Comparison of ENCODE assay signal across 8 cellular contexts in the genomic region with DNA sequence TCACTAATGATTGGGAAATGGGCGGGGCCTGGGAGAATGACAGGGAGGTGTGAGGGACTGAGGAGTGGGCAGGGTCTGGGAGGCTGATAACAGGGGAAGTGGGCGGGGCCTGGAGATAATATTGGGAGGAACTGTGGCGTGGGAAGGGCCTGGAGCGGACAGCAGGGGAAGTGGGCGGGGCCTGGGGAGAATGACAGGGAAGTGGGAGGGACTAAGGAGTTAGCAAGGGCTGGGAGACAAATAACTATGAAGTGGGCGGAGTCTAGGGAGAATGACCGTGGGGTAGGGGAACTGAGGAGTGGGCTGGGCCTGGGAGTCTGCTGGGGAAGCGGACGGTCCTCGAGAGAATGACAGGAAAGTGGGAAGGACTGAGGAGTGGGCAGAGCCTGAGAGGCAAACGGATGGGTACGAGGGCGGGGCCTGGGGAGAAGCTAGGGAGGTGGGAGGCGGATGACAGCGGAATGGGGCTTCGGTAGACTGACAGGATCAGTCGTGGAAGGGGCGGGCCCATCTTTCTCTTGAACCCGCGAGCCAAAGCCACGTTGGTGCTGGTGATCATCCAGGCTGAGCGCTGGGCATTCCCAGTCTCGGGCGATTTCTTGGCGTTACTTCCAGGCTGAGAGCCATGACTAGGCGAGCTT. TPM values are rescaled to one million over a fixed set of nuclear protein-coding genes. Genes with fewer than 3 reads are reported as not detected.
DNase-seq lines count a peak whose midpoint lies in the region; ATAC-seq and TF ChIP-seq lines count a peak whose summit lies in the region.

No MANE protein-coding gene starts in this region.

- H3K4me1 ChIP-seq in right lobe of liver: peaks cover 0 to 3% (median under 1%) of the 10 kb centered on the region in 4 donors

- no peaks in the 10 kb centered on the region for H3K36me3 ChIP-seq in right lobe of liver

- H3K9me3 ChIP-seq in right lobe of liver: no peaks in the 10 kb centered on the region

- WGBS in right lobe of liver (ENCODE audit: insufficient coverage, low coverage, low lambda C conversion rate, missing lambda C conversion rate): 5% methylated on average over 14 of the region's 26 CpGs

- POLR2A ChIA-PET in activated CD4-positive, alpha-beta T cell treated with anti-CD3 and anti-CD28 coated beads, Interleukin-2, amount 10 ng/mL, durations not matched to agents 7 days and 5 days (lab: Charles Lee): interaction anchor here (0.6 to 1.1 kb wide), 2 partner anchors 221 to 237 kb away, joined by 3 to 4 read pairs; a partner anchor contains a TSS

- H3K4me3 Mint-ChIP-seq in activated CD4-positive, alpha-beta T cell treated with anti-CD3 and anti-CD28 coated beads, Interleukin-2, amount 10 ng/mL, durations not matched to agents 7 days and 5 days: peak overlapping the region; percentile 89

- intact Hi-C loops in right lobe of liver (cut with DNase I): loop anchor here in 1 of 2 donors (10.0 kb wide), 1 partner anchor 349 kb away; no protein-coding TSS in a partner anchor

- CTCF ChIA-PET in activated CD4-positive, alpha-beta T cell treated with anti-CD3 and anti-CD28 coated beads, Interleukin-2, amount 10 ng/mL, durations not matched to agents 7 days and 5 days (lab: Charles Lee): interaction anchor here (0.6 to 3.3 kb wide), 26 partner anchors 9 to 348 kb away, joined by 3 to 21 read pairs (median 4); a partner anchor contains a TSS

- H3K36me3 Mint-ChIP-seq in activated CD4-positive, alpha-beta T cell treated with anti-CD3 and anti-CD28 coated beads, Interleukin-2, amount 10 ng/mL, durations not matched to agents 7 days and 5 days (ENCODE audit: low read depth): no peaks in the 10 kb centered on the region

- no peak for TF ChIP-seq CTCF in right lobe of liver (IDR thresholded peaks at IDR 0.05)

- H3K27me3 ChIP-seq in right lobe of liver: no peaks in the 10 kb centered on the region

- TF ChIP-seq POLR2A in right lobe of liver (IDR thresholded peaks at IDR 0.05): peak; percentile 63

- H3K27ac Mint-ChIP-seq in activated CD4-positive, alpha-beta T cell treated with anti-CD3 and anti-CD28 coated beads, Interleukin-2, amount 10 ng/mL, durations not matched to agents 7 days and 5 days: peak overlapping the region; percentile 89

- DNase-seq in GM03348 (ENCODE audit: low spot score) (peak; percentile 97), NCI-H446 treated with DMSO at 0.1 percent for 48 hours (lab: John Stamatoyannopoulos, UW) (peak; percentile 50), ecto neural progenitor cell (ENCODE audit: low spot score) (peak; percentile 94), right lobe of liver (peak; percentile 92 to 98 (median 95))
- DNase-seq in activated CD4-positive, alpha-beta T cell treated with anti-CD3 and anti-CD28 coated beads, Interleukin-2, amount 10 ng/mL, durations not matched to agents 7 days and 5 days: peak; percentile 76
- peak; percentile 66 for DNase-seq in stimulated activated CD4-positive, alpha-beta T cell treated with anti-CD3 and anti-CD28 coated beads, Interleukin-4, amount 100 ng/mL, for 24 hours

- peak overlapping the region in 2 of 3 donors; percentile 47 to 59 for H3K27ac ChIP-seq in right lobe of liver

- peaks cover 34% of the 10 kb centered on the region for H3K4me1 Mint-ChIP-seq in activated CD4-positive, alpha-beta T cell treated with anti-CD3 and anti-CD28 coated beads, Interleukin-2, amount 10 ng/mL, durations not matched to agents 7 days and 5 days

- ATAC-seq in HG02623 (IDR thresholded peaks at IDR 0.05; ENCODE audit: unreplicated experiment) (peak; percentile 42), right lobe of liver (peak; percentile 89 to 94 (median 90)), HG02970 (IDR thresholded peaks at IDR 0.05; ENCODE audit: low FRiP score, unreplicated experiment) (no peak)

- H3K9me3 Mint-ChIP-seq in activated CD4-positive, alpha-beta T cell treated with anti-CD3 and anti-CD28 coated beads, Interleukin-2, amount 10 ng/mL, durations not matched to agents 7 days and 5 days: no peaks in the 10 kb centered on the region

- no peaks in the 10 kb centered on the region for H3K27me3 Mint-ChIP-seq in activated CD4-positive, alpha-beta T cell treated with anti-CD3 and anti-CD28 coated beads, Interleukin-2, amount 10 ng/mL, durations not matched to agents 7 days and 5 days

- peak overlapping the region; percentile 56 to 61 (median 59) for H3K4me3 ChIP-seq in right lobe of liver

RNA-seq across cellular contexts. Expression of a gene that starts 14.0 kb away (rescaled TPM):
- 1 to 10 TPM; 1.2 to 2.5 TPM for total RNA-seq in activated CD4-positive, alpha-beta T cell treated with anti-CD3 and anti-CD28 coated beads, Interleukin-2, amount 10 ng/mL, durations not matched to agents 7 days and 5 days
- total RNA-seq in right lobe of liver: 10 to 100 TPM in 2 of 6 experiments, 1 to 10 TPM in 1, under 1 TPM in 3; 0.24 to 19.2 (median 1.4) TPM

RNA-seq across cellular contexts. Expression of a gene that starts 14.7 kb away (rescaled TPM):
- 1 to 10 TPM; 1.1 to 1.5 TPM for total RNA-seq in activated CD4-positive, alpha-beta T cell treated with anti-CD3 and anti-CD28 coated beads, Interleukin-2, amount 10 ng/mL, durations not matched to agents 7 days and 5 days
- total RNA-seq in right lobe of liver: 1 to 10 TPM in 1 of 6 experiments, under 1 TPM in 2, not detected in 3; 0.27 to 1.6 (median 0.55) TPM

RNA-seq across cellular contexts. Expression of a gene that starts 34.6 kb away (rescaled TPM):
- 100 to 1,000 TPM in 1 of 2 experiments, 10 to 100 TPM in 1; 100.0 to 104 TPM for total RNA-seq in activated CD4-positive, alpha-beta T cell treated with anti-CD3 and anti-CD28 coated beads, Interleukin-2, amount 10 ng/mL, durations not matched to agents 7 days and 5 days
- 1 to 10 TPM in 5 of 6 experiments, under 1 TPM in 1; 0.90 to 2.7 (median 1.8) TPM for total RNA-seq in right lobe of liver

RNA-seq across cellular contexts. Expression of a gene that starts 52.1 kb away (rescaled TPM):
- under 1 TPM; 0.33 to 0.64 TPM for total RNA-seq in activated CD4-positive, alpha-beta T cell treated with anti-CD3 and anti-CD28 coated beads, Interleukin-2, amount 10 ng/mL, durations not matched to agents 7 days and 5 days
- total RNA-seq in right lobe of liver: 10 to 100 TPM; 20.6 to 56.1 (median 23.0) TPM

RNA-seq across cellular contexts. Expression of a gene that starts 56.5 kb away (rescaled TPM):
- 10 to 100 TPM; 19.4 to 24.8 TPM for total RNA-seq in activated CD4-positive, alpha-beta T cell treated with anti-CD3 and anti-CD28 coated beads, Interleukin-2, amount 10 ng/mL, durations not matched to agents 7 days and 5 days
- 10 to 100 TPM; 23.3 to 50.0 (median 30.0) TPM for total RNA-seq in right lobe of liver

Comparison
In these comparisons a context has a peak if more than half of its experiments do, and no peak if none do; other contexts are left out.
1. RNA of a gene that starts 34.6 kb away (total RNA-seq): 100.0 to 104 TPM in activated CD4-positive, alpha-beta T cell treated with anti-CD3 and anti-CD28 coated beads, Interleukin-2, amount 10 ng/mL, durations not matched to agents 7 days and 5 days; 0.90 to 2.7 TPM in right lobe of liver; every median in the first group is over 10 times any median in the second.
2. Peak in every context shown above with its lines, with median percentiles within 50 percentile points of each other: DNase-seq.